ENCODE assay signal across 16 cellular contexts in genomic region chr5:54793612-54794436, GRCh38.
DNase-seq lines count a peak whose midpoint lies in the region; ATAC-seq and TF ChIP-seq lines count a peak whose summit lies in the region.
"Had no signal": no experiment of that assay in that cellular context is flagged by ENCODE, and none has a peak within 500 bp of the region (broad histone marks: within the 10 kb centered on the region; RNA-seq: fewer than 3 reads in every experiment).

No MANE protein-coding gene starts in this region.

- intact Hi-C loops in activated T-helper 2 cell treated with anti-CD3 and anti-CD28 coated beads, Interferon-gamma antibody, Interleukin-2, Interleukin-4, amounts not matched to agents 10 μg/mL and 5 μg/mL and 100 μg/mL, durations not matched to agents 14 hours and 24 hours and 36 hours (cut with micrococcal nuclease), result loop anchor here (1.0 to 5.0 kb wide), 8 partner anchors 37 to 276 kb away; no protein-coding TSS in a partner anchor
- intact Hi-C loops in CD8-positive, alpha-beta T cell (cut with DNase I, micrococcal nuclease), result no loop called here
- intact Hi-C loops in left cardiac atrium (cut with DNase I), result no loop called here

- POLR2A ChIA-PET in CD8-positive, alpha-beta T cell (lab: Charles Lee), result no interaction called here

- H4K20me1 ChIP-seq in hepatocyte (ENCODE audit: insufficient read depth, poor library complexity, severe bottlenecking), result no peaks in the 10 kb centered on the region

- no peaks in the 10 kb centered on the region for H3K27me3 ChIP-seq in hepatocyte
- H3K27me3 ChIP-seq in CD8-positive, alpha-beta T cell (ENCODE audit: insufficient read depth, low read length), result no peaks in the 10 kb centered on the region
- H3K27me3 ChIP-seq: Peyer's patch had no signal

- no peaks in the 10 kb centered on the region for H3K36me3 ChIP-seq in hepatocyte (replicated peaks; ENCODE audit: insufficient read depth, low read depth)
- no peaks in the 10 kb centered on the region for H3K36me3 ChIP-seq in CD8-positive, alpha-beta T cell (ENCODE audit: insufficient read depth, low read length)
- H3K36me3 ChIP-seq: Peyer's patch had no signal

- H2AFZ ChIP-seq in hepatocyte, result no peak overlapping the region
- H2AFZ ChIP-seq: parathyroid adenoma had no signal

- peak overlapping the region; percentile 88 for H3K27ac Mint-ChIP-seq in activated T-helper 2 cell treated with anti-CD3 and anti-CD28 coated beads, Interferon-gamma antibody, Interleukin-2, Interleukin-4, amounts not matched to agents 10 μg/mL and 5 μg/mL and 100 μg/mL, durations not matched to agents 14 hours and 24 hours and 36 hours
- no peak overlapping the region for H3K27ac Mint-ChIP-seq in CD8-positive, alpha-beta T cell

- no peak overlapping the region for H3K4me3 ChIP-seq in hepatocyte
- no peak overlapping the region for H3K4me3 ChIP-seq in CD8-positive, alpha-beta T cell (ENCODE audit: low read depth, low read length)
- H3K4me3 ChIP-seq: Peyer's patch had no signal

- no peaks in the 10 kb centered on the region for H3K4me1 ChIP-seq in hepatocyte (ENCODE audit: insufficient read depth)
- H3K4me1 ChIP-seq in CD8-positive, alpha-beta T cell (ENCODE audit: insufficient read depth, low read length), result peaks cover 3% of the 10 kb centered on the region
- H3K4me1 ChIP-seq: parathyroid adenoma, Peyer's patch had no signal

- peaks cover 8% of the 10 kb centered on the region for H3K36me3 Mint-ChIP-seq in activated T-helper 2 cell treated with anti-CD3 and anti-CD28 coated beads, Interferon-gamma antibody, Interleukin-2, Interleukin-4, amounts not matched to agents 10 μg/mL and 5 μg/mL and 100 μg/mL, durations not matched to agents 14 hours and 24 hours and 36 hours (ENCODE audit: low read depth)
- H3K36me3 Mint-ChIP-seq in CD8-positive, alpha-beta T cell, result no peaks in the 10 kb centered on the region
- H3K36me3 Mint-ChIP-seq: brain had no signal

- DNase-seq in stimulated activated CD4-positive, alpha-beta T cell treated with anti-CD3 and anti-CD28 coated beads, Interleukin-15, amount 100 ng/mL, for 24 hours, result peak; percentile 10
- no peak for DNase-seq in stimulated activated CD4-positive, alpha-beta T cell treated with anti-CD3 and anti-CD28 coated beads, Interleukin-2, amount 100 ng/mL, for 24 hours
- DNase-seq in activated T-helper 2 cell treated with anti-CD3 and anti-CD28 coated beads, Interferon-gamma antibody, Interleukin-2, Interleukin-4, amounts not matched to agents 10 μg/mL and 5 μg/mL and 100 μg/mL, durations not matched to agents 14 hours and 24 hours and 36 hours (ENCODE audit: low spot score), result no peak
- DNase-seq in hepatocyte (ENCODE audit: low spot score), result no peak
- no peak for DNase-seq in CD8-positive, alpha-beta T cell
- no peak for DNase-seq in left cardiac atrium
- DNase-seq in NCI-H524 treated with DMSO at 0.1 percent for 48 hours (lab: John Stamatoyannopoulos, UW), result no peak
- DNase-seq: MM.1S, NCI-H187 treated with DMSO at 0.1 percent for 48 hours, NCI-H526 treated with DMSO at 0.1 percent for 48 hours, Peyer's patch, small intestine had no signal

- 84% methylated on average over 2 of the region's 2 CpGs for WGBS in hepatocyte (ENCODE audit: low lambda C conversion rate, missing lambda C conversion rate)

- no peak overlapping the region for H3K4me2 ChIP-seq in hepatocyte

- H3K9me3 Mint-ChIP-seq in activated T-helper 2 cell treated with anti-CD3 and anti-CD28 coated beads, Interferon-gamma antibody, Interleukin-2, Interleukin-4, amounts not matched to agents 10 μg/mL and 5 μg/mL and 100 μg/mL, durations not matched to agents 14 hours and 24 hours and 36 hours, result peaks cover 22% of the 10 kb centered on the region
- H3K9me3 Mint-ChIP-seq in CD8-positive, alpha-beta T cell, result no peaks in the 10 kb centered on the region

- H3K4me1 Mint-ChIP-seq in activated T-helper 2 cell treated with anti-CD3 and anti-CD28 coated beads, Interferon-gamma antibody, Interleukin-2, Interleukin-4, amounts not matched to agents 10 μg/mL and 5 μg/mL and 100 μg/mL, durations not matched to agents 14 hours and 24 hours and 36 hours (ENCODE audit: low read depth), result peaks cover 35% of the 10 kb centered on the region
- H3K4me1 Mint-ChIP-seq in CD8-positive, alpha-beta T cell (ENCODE audit: low read depth), result peaks cover 10% of the 10 kb centered on the region

- H3K9me3 ChIP-seq in hepatocyte (ENCODE audit: low read depth), result no peaks in the 10 kb centered on the region
- H3K9me3 ChIP-seq in CD8-positive, alpha-beta T cell (ENCODE audit: low read length), result no peaks in the 10 kb centered on the region
- H3K9me3 ChIP-seq: Peyer's patch had no signal

- ATAC-seq in CD8-positive, alpha-beta T cell, result no peak
- ATAC-seq in HG02938 (IDR thresholded peaks at IDR 0.05; ENCODE audit: unreplicated experiment), result no peak
- ATAC-seq in left cardiac atrium, result no peak
- ATAC-seq: HCT116 had no signal

- peaks cover 25% of the 10 kb centered on the region for H3K27me3 Mint-ChIP-seq in activated T-helper 2 cell treated with anti-CD3 and anti-CD28 coated beads, Interferon-gamma antibody, Interleukin-2, Interleukin-4, amounts not matched to agents 10 μg/mL and 5 μg/mL and 100 μg/mL, durations not matched to agents 14 hours and 24 hours and 36 hours (ENCODE audit: low read depth)
- peaks cover 1% of the 10 kb centered on the region for H3K27me3 Mint-ChIP-seq in CD8-positive, alpha-beta T cell (ENCODE audit: low read depth)

- no peak for TF ChIP-seq CTCF in hepatocyte (IDR thresholded peaks at IDR 0.05; ENCODE audit: poor library complexity)
- no peak for TF ChIP-seq CTCF in CD8-positive, alpha-beta T cell (IDR thresholded peaks at IDR 0.05)

- no peaks in the 10 kb centered on the region for H3K79me2 ChIP-seq in hepatocyte
- H3K79me2 ChIP-seq: parathyroid adenoma had no signal

- H3K9me2 ChIP-seq in hepatocyte (replicated peaks; ENCODE audit: insufficient read depth), result no peaks in the 10 kb centered on the region

- H3K4me3 Mint-ChIP-seq in activated T-helper 2 cell treated with anti-CD3 and anti-CD28 coated beads, Interferon-gamma antibody, Interleukin-2, Interleukin-4, amounts not matched to agents 10 μg/mL and 5 μg/mL and 100 μg/mL, durations not matched to agents 14 hours and 24 hours and 36 hours (ENCODE audit: low read depth), result peak overlapping the region; percentile 23
- no peak overlapping the region for H3K4me3 Mint-ChIP-seq in CD8-positive, alpha-beta T cell
- H3K4me3 Mint-ChIP-seq: brain had no signal

- CTCF ChIA-PET in CD8-positive, alpha-beta T cell (lab: Charles Lee), result no interaction called here

- H3K27ac ChIP-seq in hepatocyte, result peak overlapping the region; percentile 44
- no peak overlapping the region for H3K27ac ChIP-seq in CD8-positive, alpha-beta T cell (ENCODE audit: low read depth, low read length)
- H3K27ac ChIP-seq: parathyroid adenoma, Peyer's patch had no signal
